Comparison of ENCODE assay signal across 8 cellular contexts in genomic region chr12:68331500-68331868, GRCh38. TPM values are rescaled to one million over a fixed set of nuclear protein-coding genes. Genes with fewer than 3 reads are reported as not detected.
DNase-seq lines count a peak whose midpoint lies in the region; ATAC-seq and TF ChIP-seq lines count a peak whose summit lies in the region.

No MANE protein-coding gene starts in this region.

- no peaks in the 10 kb centered on the region for H3K27me3 ChIP-seq in colonic mucosa

- in situ Hi-C loops in KBM-7 (cut with MboI; ENCODE audit: low pct_unique_long_range_greater_than_20kb, low sequenced_read_pairs): no loop called here

- peak overlapping the region; percentile 78 to 86 for H3K27ac Mint-ChIP-seq in natural killer cell treated with Interleukin-12 subunit alpha and Interleukin-12 subunit beta and Interleukin-15 and Interleukin-18, amount 100 ng/mL, for 72 hours

- H3K4me3 ChIP-seq in colonic mucosa: peak overlapping the region; percentile 90

- H3K27ac ChIP-seq in C4-2B: peak overlapping the region; percentile 70
- H3K27ac ChIP-seq in KOPT-K1 (ENCODE audit: low read depth, low read length, poor library complexity, severe bottlenecking): peak overlapping the region; percentile 68
- H3K27ac ChIP-seq in colonic mucosa: no peak overlapping the region

- ATAC-seq in natural killer cell treated with Interleukin-12 subunit alpha and Interleukin-12 subunit beta and Interleukin-15 and Interleukin-18, amount 100 ng/mL, for 72 hours: no peak
- ATAC-seq in HG02798 (IDR thresholded peaks at IDR 0.05; ENCODE audit: poor library complexity, unreplicated experiment) (no peak), GM21723 (IDR thresholded peaks at IDR 0.05; ENCODE audit: unreplicated experiment) (no peak), GM18868 (IDR thresholded peaks at IDR 0.05; ENCODE audit: unreplicated experiment) (no peak)

- H3K36me3 ChIP-seq in KOPT-K1 (ENCODE audit: insufficient read depth, low read length): peaks cover 28% of the 10 kb centered on the region
- H3K36me3 ChIP-seq in colonic mucosa: no peaks in the 10 kb centered on the region

- no peaks in the 10 kb centered on the region for H3K4me1 ChIP-seq in colonic mucosa

- H3K9me3 Mint-ChIP-seq in natural killer cell treated with Interleukin-12 subunit alpha and Interleukin-12 subunit beta and Interleukin-15 and Interleukin-18, amount 100 ng/mL, for 72 hours: no peaks in the 10 kb centered on the region

- peak overlapping the region; percentile 71 to 82 for H3K9ac ChIP-seq in colonic mucosa (ENCODE audit: low read depth in 2 of 2, low read length in 2 of 2)

- H3K4me3 Mint-ChIP-seq in natural killer cell treated with Interleukin-12 subunit alpha and Interleukin-12 subunit beta and Interleukin-15 and Interleukin-18, amount 100 ng/mL, for 72 hours: peak overlapping the region; percentile 93

- H3K9me3 ChIP-seq in KOPT-K1 (ENCODE audit: insufficient read depth, low read length, poor library complexity, severe bottlenecking) (no peaks in the 10 kb centered on the region), colonic mucosa (no peaks in the 10 kb centered on the region)

- H3K27me3 Mint-ChIP-seq in natural killer cell treated with Interleukin-12 subunit alpha and Interleukin-12 subunit beta and Interleukin-15 and Interleukin-18, amount 100 ng/mL, for 72 hours: no peaks in the 10 kb centered on the region

- peaks cover 43 to 58% of the 10 kb centered on the region in 2 donors for H3K4me1 Mint-ChIP-seq in natural killer cell treated with Interleukin-12 subunit alpha and Interleukin-12 subunit beta and Interleukin-15 and Interleukin-18, amount 100 ng/mL, for 72 hours (ENCODE audit: low read depth in 2 of 2)

- no peak for DNase-seq in colonic mucosa
- no peak for DNase-seq in natural killer cell treated with Interleukin-12 subunit alpha and Interleukin-12 subunit beta and Interleukin-15 and Interleukin-18, amount 100 ng/mL, for 72 hours (ENCODE audit: low spot score)
- DNase-seq in KBM-7: no peak

- intact Hi-C loops in colonic mucosa (cut with DNase I): no loop called here

- no peak for TF ChIP-seq CTCF in C4-2B (conservative IDR thresholded peaks at IDR 0.05)
- no peak for TF ChIP-seq CTCF in colonic mucosa (IDR thresholded peaks at IDR 0.05)

- H3K36me3 Mint-ChIP-seq in natural killer cell treated with Interleukin-12 subunit alpha and Interleukin-12 subunit beta and Interleukin-15 and Interleukin-18, amount 100 ng/mL, for 72 hours: peaks cover 1% of the 10 kb centered on the region

RNA-seq across cellular contexts. Expression of gene MDM1, which starts 0.7 kb away (rescaled TPM):
- 10 to 100 TPM in 1 of 2 donors, 1 to 10 TPM in 1; 7.7 to 12.0 TPM for total RNA-seq in colonic mucosa
- 10 to 100 TPM; 34.1 to 60.0 TPM for total RNA-seq in natural killer cell treated with Interleukin-12 subunit alpha and Interleukin-12 subunit beta and Interleukin-15 and Interleukin-18, amount 100 ng/mL, for 72 hours
